Comparison of ENCODE assay signal across 26 cellular contexts in genomic region chr9:126838055-126838811, GRCh38. TPM values are rescaled to one million over a fixed set of nuclear protein-coding genes. Genes with fewer than 3 reads are reported as not detected.
DNase-seq lines count a peak whose midpoint lies in the region; ATAC-seq and TF ChIP-seq lines count a peak whose summit lies in the region.
"Had no signal": no experiment of that assay in that cellular context is flagged by ENCODE, and none has a peak within 500 bp of the region (broad histone marks: within the 10 kb centered on the region; RNA-seq: fewer than 3 reads in every experiment).

No MANE protein-coding gene starts in this region.

- peaks cover 23% of the 10 kb centered on the region for H3K36me3 Mint-ChIP-seq in activated CD8-positive, alpha-beta T cell treated with anti-CD3 and anti-CD28 coated beads for 36 hours (ENCODE audit: low read depth)
- H3K36me3 Mint-ChIP-seq in activated CD8-positive, alpha-beta T cell treated with anti-CD3 and anti-CD28 coated beads, Interleukin-2, amount 10 ng/mL, durations not matched to agents 7 days and 5 days (ENCODE audit: low read depth): peaks cover 35% of the 10 kb centered on the region
- peaks cover 20 to 49% of the 10 kb centered on the region in 2 donors for H3K36me3 Mint-ChIP-seq in stimulated activated naive B cell treated with anti-CD40 and anti-IgM and Interleukin-4, amounts not matched to agents 10 μg/mL and 1 μg/mL and 100 μg/mL, for 72 hours
- H3K36me3 Mint-ChIP-seq in chondrocyte (ENCODE audit: low read depth): peaks cover 17% of the 10 kb centered on the region

- intact Hi-C loops in activated CD8-positive, alpha-beta T cell treated with anti-CD3 and anti-CD28 coated beads for 36 hours (cut with micrococcal nuclease): no loop called here

- POLR2A ChIA-PET in activated CD8-positive, alpha-beta T cell treated with anti-CD3 and anti-CD28 coated beads for 36 hours (lab: Charles Lee): interaction anchor here (0.9 kb wide), 1 partner anchor 27 kb away, joined by 3 read pairs; no protein-coding TSS in a partner anchor
- POLR2A ChIA-PET in activated CD8-positive, alpha-beta T cell treated with anti-CD3 and anti-CD28 coated beads, Interleukin-2, amount 10 ng/mL, durations not matched to agents 7 days and 5 days (lab: Charles Lee): interaction anchor here (0.7 to 0.9 kb wide), 2 partner anchors 33 to 81 kb away, joined by 3 read pairs; no protein-coding TSS in a partner anchor

- H3K27ac ChIP-seq in cingulate gyrus (ENCODE audit: low read depth, low read length): peak overlapping the region; percentile 8
- H3K27ac ChIP-seq: epithelial cell of prostate, heart right ventricle, Peyer's patch, SJSA1, transverse colon had no signal

- ATAC-seq in activated CD8-positive, alpha-beta T cell treated with anti-CD3 and anti-CD28 coated beads for 36 hours: peak; percentile 45
- ATAC-seq in activated CD8-positive, alpha-beta T cell treated with anti-CD3 and anti-CD28 coated beads, Interleukin-2, amount 10 ng/mL, durations not matched to agents 7 days and 5 days: no peak
- ATAC-seq in GM18873 (IDR thresholded peaks at IDR 0.05; ENCODE audit: low FRiP score, unreplicated experiment): peak; percentile 2
- peak; percentile 54 to 63 for ATAC-seq in stimulated activated naive B cell treated with anti-CD40 and anti-IgM and Interleukin-4, amounts not matched to agents 10 μg/mL and 1 μg/mL and 100 μg/mL, for 72 hours (replicated peaks)
- ATAC-seq in GM18868 (IDR thresholded peaks at IDR 0.05; ENCODE audit: unreplicated experiment): no peak
- ATAC-seq: T-helper 17 cell had no signal

- H3K9me3 Mint-ChIP-seq in activated CD8-positive, alpha-beta T cell treated with anti-CD3 and anti-CD28 coated beads for 36 hours: no peaks in the 10 kb centered on the region
- H3K9me3 Mint-ChIP-seq in activated CD8-positive, alpha-beta T cell treated with anti-CD3 and anti-CD28 coated beads, Interleukin-2, amount 10 ng/mL, durations not matched to agents 7 days and 5 days (ENCODE audit: insufficient read depth): no peaks in the 10 kb centered on the region
- no peaks in the 10 kb centered on the region for H3K9me3 Mint-ChIP-seq in stimulated activated naive B cell treated with anti-CD40 and anti-IgM and Interleukin-4, amounts not matched to agents 10 μg/mL and 1 μg/mL and 100 μg/mL, for 72 hours
- no peaks in the 10 kb centered on the region for H3K9me3 Mint-ChIP-seq in chondrocyte (ENCODE audit: low read depth)
- H3K9me3 Mint-ChIP-seq: activated CD4-positive, alpha-beta T cell treated with anti-CD3 and anti-CD28 coated beads, Interleukin-2, amount 10 ng/mL, durations not matched to agents 24 days and 14 days; H9 had no signal

- DNase-seq in activated CD8-positive, alpha-beta T cell treated with anti-CD3 and anti-CD28 coated beads for 36 hours: no peak
- no peak for DNase-seq in activated CD8-positive, alpha-beta T cell treated with anti-CD3 and anti-CD28 coated beads, Interleukin-2, amount 10 ng/mL, durations not matched to agents 7 days and 5 days
- no peak for DNase-seq in stimulated activated naive B cell treated with anti-CD40 and anti-IgM and Interleukin-4, amounts not matched to agents 10 μg/mL and 1 μg/mL and 100 μg/mL, for 72 hours
- DNase-seq in chondrocyte (ENCODE audit: low spot score) (no peak), COLO668 (lab: John Stamatoyannopoulos, UW; ENCODE audit: unreplicated experiment) (no peak)
- DNase-seq: 8988T; activated CD4-positive, alpha-beta T cell treated with anti-CD3 and anti-CD28 coated beads, Interleukin-2, amount 10 ng/mL, durations not matched to agents 24 days and 14 days; activated CD8-positive, alpha-beta memory T cell treated with anti-CD3 and anti-CD28 coated beads, Interleukin-2, amount 50 U/mL, for 48 hours; activated naive CD4-positive, alpha-beta T cell; AML-193; caudate nucleus; DMS79; H9; heart right ventricle; KBM-7; NCI-H1436 treated with DMSO at 0.1 percent for 48 hours; NCI-H510A treated with DMSO at 0.1 percent for 48 hours; Peyer's patch; stimulated activated CD4-positive, alpha-beta T cell treated with anti-CD3 and anti-CD28 coated beads, Interleukin-1b, Interleukin-23, amount 100 ng/mL, for 48 hours; T-helper 17 cell; transverse colon had no signal

- peaks cover 36% of the 10 kb centered on the region for H3K4me1 Mint-ChIP-seq in activated CD8-positive, alpha-beta T cell treated with anti-CD3 and anti-CD28 coated beads for 36 hours (ENCODE audit: low read depth)
- H3K4me1 Mint-ChIP-seq in activated CD8-positive, alpha-beta T cell treated with anti-CD3 and anti-CD28 coated beads, Interleukin-2, amount 10 ng/mL, durations not matched to agents 7 days and 5 days (ENCODE audit: low read depth): peaks cover 31% of the 10 kb centered on the region
- peaks cover 40 to 62% of the 10 kb centered on the region in 2 donors for H3K4me1 Mint-ChIP-seq in stimulated activated naive B cell treated with anti-CD40 and anti-IgM and Interleukin-4, amounts not matched to agents 10 μg/mL and 1 μg/mL and 100 μg/mL, for 72 hours
- peaks cover 14% of the 10 kb centered on the region for H3K4me1 Mint-ChIP-seq in chondrocyte (ENCODE audit: low read depth)
- H3K4me1 Mint-ChIP-seq: H9 had no signal

- no peak overlapping the region for H3K27ac Mint-ChIP-seq in activated CD8-positive, alpha-beta T cell treated with anti-CD3 and anti-CD28 coated beads for 36 hours
- no peak overlapping the region for H3K27ac Mint-ChIP-seq in activated CD8-positive, alpha-beta T cell treated with anti-CD3 and anti-CD28 coated beads, Interleukin-2, amount 10 ng/mL, durations not matched to agents 7 days and 5 days
- peak overlapping the region; percentile 59 for H3K27ac Mint-ChIP-seq in stimulated activated naive B cell treated with anti-CD40 and anti-IgM and Interleukin-4, amounts not matched to agents 10 μg/mL and 1 μg/mL and 100 μg/mL, for 72 hours
- no peak overlapping the region for H3K27ac Mint-ChIP-seq in chondrocyte (ENCODE audit: unreplicated experiment)

- CTCF ChIA-PET in activated CD8-positive, alpha-beta T cell treated with anti-CD3 and anti-CD28 coated beads for 36 hours (lab: Charles Lee): interaction anchor here (1.2 kb wide), 1 partner anchor 21 kb away, joined by 3 read pairs; no protein-coding TSS in a partner anchor
- CTCF ChIA-PET in activated CD8-positive, alpha-beta T cell treated with anti-CD3 and anti-CD28 coated beads, Interleukin-2, amount 10 ng/mL, durations not matched to agents 7 days and 5 days (lab: Charles Lee): interaction anchor here (1.8 kb wide), 1 partner anchor 21 kb away, joined by 6 read pairs; no protein-coding TSS in a partner anchor

- TF ChIP-seq CTCF in activated CD8-positive, alpha-beta T cell treated with anti-CD3 and anti-CD28 coated beads for 36 hours (IDR thresholded peaks at IDR 0.05): no peak
- no peak for TF ChIP-seq CTCF in chondrocyte (IDR thresholded peaks at IDR 0.05)

- no peaks in the 10 kb centered on the region for H3K27me3 Mint-ChIP-seq in activated CD8-positive, alpha-beta T cell treated with anti-CD3 and anti-CD28 coated beads for 36 hours
- no peaks in the 10 kb centered on the region for H3K27me3 Mint-ChIP-seq in activated CD8-positive, alpha-beta T cell treated with anti-CD3 and anti-CD28 coated beads, Interleukin-2, amount 10 ng/mL, durations not matched to agents 7 days and 5 days (ENCODE audit: low read depth)
- H3K27me3 Mint-ChIP-seq in stimulated activated naive B cell treated with anti-CD40 and anti-IgM and Interleukin-4, amounts not matched to agents 10 μg/mL and 1 μg/mL and 100 μg/mL, for 72 hours: no peaks in the 10 kb centered on the region
- H3K27me3 Mint-ChIP-seq in chondrocyte (ENCODE audit: low read depth): no peaks in the 10 kb centered on the region
- H3K27me3 Mint-ChIP-seq: activated CD4-positive, alpha-beta T cell treated with anti-CD3 and anti-CD28 coated beads, Interleukin-2, amount 10 ng/mL, durations not matched to agents 24 days and 14 days; T-helper 17 cell had no signal

- H3K4me3 Mint-ChIP-seq in activated CD8-positive, alpha-beta T cell treated with anti-CD3 and anti-CD28 coated beads for 36 hours: no peak overlapping the region
- no peak overlapping the region for H3K4me3 Mint-ChIP-seq in activated CD8-positive, alpha-beta T cell treated with anti-CD3 and anti-CD28 coated beads, Interleukin-2, amount 10 ng/mL, durations not matched to agents 7 days and 5 days
- no peak overlapping the region for H3K4me3 Mint-ChIP-seq in stimulated activated naive B cell treated with anti-CD40 and anti-IgM and Interleukin-4, amounts not matched to agents 10 μg/mL and 1 μg/mL and 100 μg/mL, for 72 hours
- no peak overlapping the region for H3K4me3 Mint-ChIP-seq in chondrocyte (ENCODE audit: unreplicated experiment)
- H3K4me3 Mint-ChIP-seq: activated CD4-positive, alpha-beta T cell treated with anti-CD3 and anti-CD28 coated beads, Interleukin-2, amount 10 ng/mL, durations not matched to agents 24 days and 14 days; H9; T-helper 17 cell had no signal

RNA-seq across cellular contexts. Expression of gene ZBTB34, which starts 22.2 kb away (rescaled TPM):
- total RNA-seq in activated CD8-positive, alpha-beta T cell treated with anti-CD3 and anti-CD28 coated beads for 36 hours: 1 to 10 TPM; 4.6 to 4.7 TPM
- total RNA-seq in activated CD8-positive, alpha-beta T cell treated with anti-CD3 and anti-CD28 coated beads, Interleukin-2, amount 10 ng/mL, durations not matched to agents 7 days and 5 days: 1 to 10 TPM; 7.7 to 8.1 TPM
- 13.3 to 16.2 TPM (median 14.5 TPM) in 3 replicates for total RNA-seq in chondrocyte

RNA-seq across cellular contexts. Expression of gene ZBTB43, which starts 33.4 kb away (rescaled TPM):
- 10 to 100 TPM; 14.3 to 21.1 TPM for total RNA-seq in activated CD8-positive, alpha-beta T cell treated with anti-CD3 and anti-CD28 coated beads for 36 hours
- 10 to 100 TPM; 13.6 to 19.1 TPM for total RNA-seq in activated CD8-positive, alpha-beta T cell treated with anti-CD3 and anti-CD28 coated beads, Interleukin-2, amount 10 ng/mL, durations not matched to agents 7 days and 5 days
- 15.6 to 18.8 TPM (median 17.7 TPM) in 3 replicates for total RNA-seq in chondrocyte

Comparison
In these comparisons a context has a peak if more than half of its experiments do, and no peak if none do; other contexts are left out.
1. ATAC-seq: peak in activated CD8-positive, alpha-beta T cell treated with anti-CD3 and anti-CD28 coated beads for 36 hours (single experiment), GM18873 (single experiment) and stimulated activated naive B cell treated with anti-CD40 and anti-IgM and Interleukin-4, amounts not matched to agents 10 μg/mL and 1 μg/mL and 100 μg/mL, for 72 hours (2 of 2); none in activated CD8-positive, alpha-beta T cell treated with anti-CD3 and anti-CD28 coated beads, Interleukin-2, amount 10 ng/mL, durations not matched to agents 7 days and 5 days (single experiment) and GM18868 (single experiment).